Comparison of ENCODE assay signal across 1 cellular context in genomic region chr7:17365776-17366175, GRCh38.
TF ChIP-seq lines count a peak whose summit lies in the region.

No MANE protein-coding gene starts in this region.

TF ChIP-seq in IMR-90, 13 proteins besides CTCF, POLR2A, EP300 and RAD21:
- TF ChIP-seq NFE2L2 (IDR thresholded peaks at IDR 0.05; ENCODE audit: low read depth, low read length) (no peak), MAZ (IDR thresholded peaks at IDR 0.05; ENCODE audit: borderline replicate concordance, low read depth, low read length) (no peak), FOS (IDR thresholded peaks at IDR 0.05; ENCODE audit: low read depth, low read length) (no peak), BHLHE40 (IDR thresholded peaks at IDR 0.05; ENCODE audit: low read depth, low read length) (no peak), MAFK (IDR thresholded peaks at IDR 0.05; ENCODE audit: low read depth, low read length) (no peak), CEBPB (IDR thresholded peaks at IDR 0.05; ENCODE audit: low read depth, low read length) (no peak), USF2 (IDR thresholded peaks at IDR 0.05; ENCODE audit: low read depth, low read length) (no peak), ELK1 (IDR thresholded peaks at IDR 0.05; ENCODE audit: borderline replicate concordance, low read depth, low read length) (no peak), RFX5 (IDR thresholded peaks at IDR 0.05; ENCODE audit: low read depth, low read length) (no peak), CHD1 (IDR thresholded peaks at IDR 0.05; ENCODE audit: low read depth, low read length) (no peak), MXI1 (IDR thresholded peaks at IDR 0.05; ENCODE audit: borderline replicate concordance, low read depth, low read length) (no peak), RCOR1 (IDR thresholded peaks at IDR 0.05; ENCODE audit: insufficient replicate concordance, low read length) (no peak), SMC3 (IDR thresholded peaks at IDR 0.05; ENCODE audit: low read depth, low read length) (no peak)
TF ChIP-seq in IMR-90: peak in this region for 0.
